In genomic region chr1:226308723-226309397, GRCh38 we compare ENCODE assay signal across 1 cellular context.
A peak's percentile ranks its signal among the peaks of the same experiment; 100 is the strongest.
TF ChIP-seq lines count a peak whose summit lies in the region.

Gene LIN9, minus strand, starts transcription at chr1:226309164. Its CDS starts 25 bp downstream, at chr1:226309139.

TF ChIP-seq in K562, 482 proteins besides CTCF, POLR2A, EP300 and RAD21 (continued from another document and continues in another):
- TF ChIP-seq GTF3C2 (IDR thresholded peaks at IDR 0.05; ENCODE audit: borderline replicate concordance, extremely low read depth, insufficient read length) (no peak), ETV6 (IDR thresholded peaks at IDR 0.05; ENCODE audit: borderline replicate concordance in 1 of 2, low read depth in 2 of 2, low read length in 1 of 2) (0 out of 4 replicates have a peak, but pooled peaks of 1 of the 2 experiments have one; percentile 22), ETV6 (CRISPR knock-in tag; IDR thresholded peaks at IDR 0.05; ENCODE audit: borderline replicate concordance) (no peak), MYC (IDR thresholded peaks at IDR 0.05; ENCODE audit: low read depth, low read length) (peak; percentile 76), MYC (CRISPR knock-in tag; IDR thresholded peaks at IDR 0.05; ENCODE audit: borderline replicate concordance, low read depth) (no peak), BRCA1 (IDR thresholded peaks at IDR 0.05) (no peak), BRCA1 (CRISPR knock-in tag; IDR thresholded peaks at IDR 0.05) (no peak), PPARD (CRISPR knock-in tag; IDR thresholded peaks at IDR 0.05) (no peak), SRSF3 (IDR thresholded peaks at IDR 0.05; ENCODE audit: insufficient read depth, low read length) (peak; percentile 93; the same call in 1 of the 2 replicates), ZNF239 (CRISPR knock-in tag; IDR thresholded peaks at IDR 0.05) (no peak), ZNF143 (CRISPR knock-in tag; IDR thresholded peaks at IDR 0.05) (peak; percentile 81), EZH2 (IDR thresholded peaks at IDR 0.05; ENCODE audit: borderline replicate concordance, low read depth, low read length) (no peak), ZNF174 (CRISPR knock-in tag; IDR thresholded peaks at IDR 0.05) (no peak), POLR2G (IDR thresholded peaks at IDR 0.05; ENCODE audit: low read depth, low read length) (peak; percentile 98), RB1 (IDR thresholded peaks at IDR 0.05; ENCODE audit: low read depth) (peak; percentile 95), E2F4 (CRISPR knock-in tag; IDR thresholded peaks at IDR 0.05; ENCODE audit: low read depth) (peak; percentile 96), ZFX (CRISPR knock-in tag; IDR thresholded peaks at IDR 0.05) (peak; percentile 79; the same call in 1 of the 2 replicates), EHMT2 (IDR thresholded peaks at IDR 0.05) (no peak), ZNF124 (CRISPR knock-in tag; IDR thresholded peaks at IDR 0.05) (no peak), HOMEZ (CRISPR knock-in tag; IDR thresholded peaks at IDR 0.05) (0 out of 2 replicates have a peak, but pooled peaks have one; percentile 4), KLF6 (CRISPR knock-in tag; IDR thresholded peaks at IDR 0.05; ENCODE audit: borderline replicate concordance) (no peak), SIRT6 (IDR thresholded peaks at IDR 0.05; ENCODE audit: low read depth, low read length) (no peak), MCM7 (IDR thresholded peaks at IDR 0.05) (no peak), XRCC4 (IDR thresholded peaks at IDR 0.05; ENCODE audit: extremely low read depth, insufficient read depth, insufficient read length) (no peak), SRSF1 (IDR thresholded peaks at IDR 0.05; ENCODE audit: low read depth, low read length) (no peak), ZZZ3 (IDR thresholded peaks at IDR 0.05) (no peak), NCOR1 (IDR thresholded peaks at IDR 0.05) (0 out of 2 replicates have a peak, but pooled peaks have one; percentile 13), ZNF592 (IDR thresholded peaks at IDR 0.05) (peak; percentile 69; the same call in 1 of the 2 replicates), ZNF717 (CRISPR knock-in tag; IDR thresholded peaks at IDR 0.05) (no peak), ZNF699 (CRISPR knock-in tag; IDR thresholded peaks at IDR 0.05; ENCODE audit: insufficient replicate concordance) (no peak), ZNF518B (CRISPR knock-in tag; IDR thresholded peaks at IDR 0.05) (no peak), SNRNP70 (optimal IDR thresholded peaks at IDR 0.05; ENCODE audit: low read depth, low read length) (no peak), ZFPM2 (CRISPR knock-in tag; IDR thresholded peaks at IDR 0.05) (no peak), ZHX1 (conservative IDR thresholded peaks at IDR 0.05; ENCODE audit: low read length) (0 out of 2 replicates have a peak, but pooled peaks have one; percentile 25), PHB (CRISPR knock-in tag; IDR thresholded peaks at IDR 0.05) (0 out of 2 replicates have a peak, but pooled peaks have one; percentile 63), CHCHD3 (CRISPR knock-in tag; IDR thresholded peaks at IDR 0.05) (0 out of 2 replicates have a peak, but pooled peaks have one; percentile 11), CBX1 (IDR thresholded peaks at IDR 0.05; ENCODE audit: low read depth) (no peak; the same call in none of the 2 replicates), SP1 (CRISPR knock-in tag; IDR thresholded peaks at IDR 0.05) (peak; percentile 57; the same call in 1 of the 2 replicates), BRF2 (IDR thresholded peaks at IDR 0.05; ENCODE audit: borderline replicate concordance, insufficient read depth, insufficient read length) (no peak), ZNF507 (tag; conservative IDR thresholded peaks at IDR 0.05) (no peak), GTF2A2 (tag; IDR thresholded peaks at IDR 0.05) (peak; percentile 72; the same call in 1 of the 2 replicates), PTTG1 (tag; IDR thresholded peaks at IDR 0.05; ENCODE audit: low read depth) (no peak), NKRF (IDR thresholded peaks at IDR 0.05; ENCODE audit: borderline replicate concordance) (peak; percentile 85), GABPA (tag; conservative IDR thresholded peaks at IDR 0.05; ENCODE audit: low read depth) (peak; percentile 29; the same call in 1 of the 2 replicates)
